In genomic region chr18:59022167-59022945, GRCh38 we compare ENCODE assay signal across 11 cellular contexts.
DNase-seq lines count a peak whose midpoint lies in the region; ATAC-seq and TF ChIP-seq lines count a peak whose summit lies in the region.
"Had no signal": no experiment of that assay in that cellular context is flagged by ENCODE, and none has a peak within 500 bp of the region (broad histone marks: within the 10 kb centered on the region; RNA-seq: fewer than 3 reads in every experiment).

No MANE protein-coding gene starts in this region.

- ATAC-seq in HG02840 (IDR thresholded peaks at IDR 0.05; ENCODE audit: low FRiP score, unreplicated experiment): no peak
- ATAC-seq in HG02642 (IDR thresholded peaks at IDR 0.05; ENCODE audit: poor library complexity, unreplicated experiment): no peak

- H3K27me3 Mint-ChIP-seq in activated T-cell treated with anti-CD3 and anti-CD28 coated beads, Interleukin-2, amount 50 U/mL, for 24 hours: peaks cover 28% of the 10 kb centered on the region

- DNase-seq in HFF-Myc (ENCODE audit: extremely low read depth, low read depth) (peak; percentile 44), astrocyte of the hippocampus (ENCODE audit: low read depth, low spot score) (peak; percentile 62), right atrium auricular region (ENCODE audit: low spot score) (peak; percentile 60)
- DNase-seq in activated T-cell treated with anti-CD3 and anti-CD28 coated beads, Interleukin-2, amount 50 U/mL, for 24 hours: no peak
- no peak for DNase-seq in stimulated activated CD4-positive, alpha-beta T cell treated with anti-CD3 and anti-CD28 coated beads, Interleukin-2, amount 100 ng/mL, for 48 hours
- DNase-seq: activated naive CD4-positive, alpha-beta T cell treated with anti-CD3 and anti-CD28 coated beads for 36 hours; pancreas had no signal

- no peaks in the 10 kb centered on the region for H3K27me3 ChIP-seq in right atrium auricular region
- H3K27me3 ChIP-seq in skeletal muscle tissue (ENCODE audit: control insufficient read depth in 3 of 3, insufficient read depth in 3 of 3, low read length in 3 of 3): no peaks in the 10 kb centered on the region
- H3K27me3 ChIP-seq: pancreas, SJSA1 had no signal

- H3K27ac ChIP-seq in right atrium auricular region (peak overlapping the region; percentile 48 to 71), skeletal muscle tissue (ENCODE audit: low read depth, low read length) (peak overlapping the region; percentile 31)
- H3K27ac ChIP-seq: SJSA1 had no signal

- no peak overlapping the region for H3K4me3 ChIP-seq in HFF-Myc (replicated peaks; ENCODE audit: low read depth, low read length)
- H3K4me3 ChIP-seq in right atrium auricular region: no peak overlapping the region
- no peak overlapping the region for H3K4me3 ChIP-seq in skeletal muscle tissue (ENCODE audit: low read length in 3 of 3)
- H3K4me3 ChIP-seq: pancreas, SJSA1 had no signal

- no peaks in the 10 kb centered on the region for H3K9me3 ChIP-seq in right atrium auricular region
- H3K9me3 ChIP-seq in skeletal muscle tissue (ENCODE audit: control insufficient read depth in 3 of 3, low read length in 3 of 3): peaks cover 0 to 2% (median 0%) of the 10 kb centered on the region in 3 donors
- H3K9me3 ChIP-seq: pancreas, SJSA1 had no signal

- peaks cover 4% of the 10 kb centered on the region for H3K9me3 Mint-ChIP-seq in activated T-cell treated with anti-CD3 and anti-CD28 coated beads, Interleukin-2, amount 50 U/mL, for 24 hours

- no peak for TF ChIP-seq CTCF in HFF-Myc (IDR thresholded peaks at IDR 0.05; ENCODE audit: low read depth, low read length, missing control alignments)
- TF ChIP-seq CTCF in right atrium auricular region (IDR thresholded peaks at IDR 0.05): no peak

- no peaks in the 10 kb centered on the region for H3K36me3 Mint-ChIP-seq in activated T-cell treated with anti-CD3 and anti-CD28 coated beads, Interleukin-2, amount 50 U/mL, for 24 hours (ENCODE audit: low read depth)

- H3K9ac ChIP-seq in skeletal muscle tissue (ENCODE audit: low read depth in 1 of 3, low read length in 3 of 3): peak overlapping the region in 1 of 3 donors; percentile 16

- H3K4me3 Mint-ChIP-seq in activated T-cell treated with anti-CD3 and anti-CD28 coated beads, Interleukin-2, amount 50 U/mL, for 24 hours: no peak overlapping the region
- H3K4me3 Mint-ChIP-seq: activated naive CD4-positive, alpha-beta T cell treated with anti-CD3 and anti-CD28 coated beads for 36 hours had no signal

- H3K27ac Mint-ChIP-seq in activated T-cell treated with anti-CD3 and anti-CD28 coated beads, Interleukin-2, amount 50 U/mL, for 24 hours: no peak overlapping the region
- H3K27ac Mint-ChIP-seq: activated naive CD4-positive, alpha-beta T cell treated with anti-CD3 and anti-CD28 coated beads for 36 hours had no signal

- peaks cover 1% of the 10 kb centered on the region for H3K4me1 Mint-ChIP-seq in activated T-cell treated with anti-CD3 and anti-CD28 coated beads, Interleukin-2, amount 50 U/mL, for 24 hours (ENCODE audit: low read depth)

- peaks cover 0 to 36% of the 10 kb centered on the region in 2 donors for H3K4me1 ChIP-seq in right atrium auricular region
- H3K4me1 ChIP-seq in skeletal muscle tissue (ENCODE audit: control insufficient read depth in 3 of 3, insufficient read depth in 3 of 3, low read length in 3 of 3): peaks cover 21 to 30% (median 22%) of the 10 kb centered on the region in 3 donors
- H3K4me1 ChIP-seq: SJSA1 had no signal

- H3K36me3 ChIP-seq in right atrium auricular region (no peaks in the 10 kb centered on the region), skeletal muscle tissue (ENCODE audit: control insufficient read depth in 3 of 3, insufficient read depth in 3 of 3, low read length in 3 of 3) (no peaks in the 10 kb centered on the region)
- H3K36me3 ChIP-seq: pancreas, SJSA1 had no signal

Comparison
In these comparisons a context has a peak if more than half of its experiments do, and no peak if none do; other contexts are left out.
1. DNase-seq: peak in HFF-Myc (single experiment), astrocyte of the hippocampus (single experiment) and right atrium auricular region (single experiment); none in activated T-cell treated with anti-CD3 and anti-CD28 coated beads, Interleukin-2, amount 50 U/mL, for 24 hours (single experiment) and stimulated activated CD4-positive, alpha-beta T cell treated with anti-CD3 and anti-CD28 coated beads, Interleukin-2, amount 100 ng/mL, for 48 hours (0 of 2).